ENCODE assay signal across 11 cellular contexts in the genomic region with DNA sequence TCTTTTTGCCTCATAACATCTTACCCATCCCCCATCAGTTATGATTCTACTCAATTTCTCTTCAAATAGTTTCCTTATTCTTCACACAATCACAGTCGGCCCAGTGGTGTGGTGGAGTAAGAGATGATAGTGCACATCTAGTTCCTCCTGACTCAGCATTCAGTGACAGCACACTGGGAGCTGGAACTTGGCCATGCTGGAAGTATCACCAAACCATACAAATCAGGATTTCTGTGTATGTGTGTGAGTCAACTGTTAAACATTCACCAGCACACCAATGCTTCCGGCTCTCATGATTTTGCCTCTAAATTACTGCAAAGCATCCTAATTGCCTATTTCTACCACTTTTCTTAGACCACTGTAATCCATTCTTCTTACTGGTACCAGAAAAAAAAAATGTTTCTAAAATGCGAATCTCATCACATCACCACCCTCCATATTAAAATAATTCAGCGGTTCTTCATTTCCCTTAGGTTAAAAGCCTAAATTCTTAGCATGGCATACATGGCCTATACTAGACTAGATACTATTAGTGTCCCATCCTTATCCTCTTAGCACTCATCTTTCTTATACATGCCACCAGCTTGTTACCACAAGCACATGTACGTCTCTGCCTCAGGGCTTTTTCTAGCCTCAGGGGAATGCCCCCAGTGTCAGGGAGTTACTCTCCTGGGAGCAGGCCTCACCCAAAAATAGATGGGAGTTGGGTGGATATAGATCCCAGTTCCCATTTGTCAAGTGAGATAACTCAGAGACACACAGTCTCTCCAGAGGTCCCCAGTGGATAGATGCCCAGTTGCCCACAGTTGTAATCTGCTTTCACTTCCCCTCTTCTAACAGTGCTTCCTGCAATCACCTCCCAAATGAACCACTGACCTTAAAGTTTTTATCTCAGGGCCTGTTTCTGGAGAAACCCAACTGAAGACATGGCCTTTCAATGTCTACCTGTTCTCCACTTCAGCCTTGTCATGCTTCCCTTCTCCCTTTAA. TPM values are rescaled to one million over a fixed set of nuclear protein-coding genes. Genes with fewer than 3 reads are reported as not detected.
A peak's percentile ranks its signal among the peaks of the same experiment; 100 is the strongest.
DNase-seq lines count a peak whose midpoint lies in the region; ATAC-seq, FAIRE-seq and TF ChIP-seq lines count a peak whose summit lies in the region.
"Had no signal": no experiment of that assay in that cellular context is flagged by ENCODE, and none has a peak within 500 bp of the region (broad histone marks: within the 10 kb centered on the region; RNA-seq: fewer than 3 reads in every experiment).

No MANE protein-coding gene starts in this region.

- no peak overlapping the region for H3K27ac ChIP-seq in breast epithelium

- no peaks in the 10 kb centered on the region for H3K9me3 ChIP-seq in breast epithelium

- CTCF ChIA-PET in MCF 10A (lab: Yijun Ruan, JAX) = no interaction called here

- no peaks in the 10 kb centered on the region for H3K4me1 ChIP-seq in breast epithelium

- no TSS peak for BruUV-seq in MCF 10A (replicated peaks; lab: Mats Ljungman, UMichigan)

- H3K9me3 Mint-ChIP-seq in MCF 10A (ENCODE audit: unreplicated experiment) = no peaks in the 10 kb centered on the region
- H3K9me3 Mint-ChIP-seq: stimulated activated naive CD8-positive, alpha-beta T cell treated with anti-CD3 and anti-CD28 coated beads, Interleukin-15, Interleukin-2, amounts not matched to agents 100 ng/mL and 50 ng/mL, for 24 hours had no signal

- no peaks in the 10 kb centered on the region for H3K36me3 Mint-ChIP-seq in MCF 10A (ENCODE audit: insufficient read depth, unreplicated experiment)

- peaks cover 10% of the 10 kb centered on the region for H3K4me1 Mint-ChIP-seq in MCF 10A (ENCODE audit: insufficient read depth, unreplicated experiment)

- ATAC-seq in GM21447 (IDR thresholded peaks at IDR 0.05; ENCODE audit: unreplicated experiment) = no peak

- FAIRE-seq in urothelium cell line (lab: Jason Lieb, UNC) = no peak

- no peak overlapping the region for H3K4me3 Mint-ChIP-seq in MCF 10A (ENCODE audit: unreplicated experiment)
- H3K4me3 Mint-ChIP-seq: stimulated activated naive CD8-positive, alpha-beta T cell treated with anti-CD3 and anti-CD28 coated beads, Interleukin-15, Interleukin-2, amounts not matched to agents 100 ng/mL and 50 ng/mL, for 24 hours had no signal

- no peak for TF ChIP-seq POLR2A in breast epithelium (IDR thresholded peaks at IDR 0.05)

- peaks cover 0 to 10% of the 10 kb centered on the region in 2 donors for H3K27me3 ChIP-seq in breast epithelium

- TF ChIP-seq CTCF in MCF 10A (IDR thresholded peaks at IDR 0.05; ENCODE audit: unreplicated experiment) = no peak
- no peak for TF ChIP-seq CTCF in breast epithelium (IDR thresholded peaks at IDR 0.05)

- intact Hi-C loops in MCF 10A (cut with micrococcal nuclease) = no loop called here
- intact Hi-C loops in breast epithelium (cut with DNase I; ENCODE audit: low total_unique reads) = no loop called here

- DNase-seq in MCF 10A (ENCODE audit: unreplicated experiment) (peak; percentile 88), breast epithelium (ENCODE audit: low spot score in 2 of 2) (no peak), SKM-1 treated with dmso at 0.1 percent for 144 hours (lab: John Stamatoyannopoulos, UW; ENCODE audit: unreplicated experiment) (peak; percentile 21), fibroblast of the conjunctiva (ENCODE audit: low read depth) (peak; percentile 60), urothelium cell line (ENCODE audit: low spot score) (peak; percentile 23), cerebellum (ENCODE audit: low spot score) (no peak), SHP77 (lab: John Stamatoyannopoulos, UW) (no peak)
- DNase-seq: 8988T, NCI-H187 treated with DMSO at 0.1 percent for 48 hours had no signal

- H3K4me3 ChIP-seq in breast epithelium = no peak overlapping the region

- no peaks in the 10 kb centered on the region for H3K36me3 ChIP-seq in breast epithelium

- H3K27ac Mint-ChIP-seq in MCF 10A (ENCODE audit: low read depth, unreplicated experiment) = no peak overlapping the region
- H3K27ac Mint-ChIP-seq: stimulated activated naive CD8-positive, alpha-beta T cell treated with anti-CD3 and anti-CD28 coated beads, Interleukin-15, Interleukin-2, amounts not matched to agents 100 ng/mL and 50 ng/mL, for 24 hours had no signal

- peaks cover 45% of the 10 kb centered on the region for H3K27me3 Mint-ChIP-seq in MCF 10A (ENCODE audit: insufficient read depth, unreplicated experiment)
- H3K27me3 Mint-ChIP-seq: stimulated activated naive CD8-positive, alpha-beta T cell treated with anti-CD3 and anti-CD28 coated beads, Interleukin-15, Interleukin-2, amounts not matched to agents 100 ng/mL and 50 ng/mL, for 24 hours had no signal

- POLR2A ChIA-PET in MCF 10A (lab: Yijun Ruan, JAX) = interaction anchor here (1.4 kb wide), 2 partner anchors 149 to 814 kb away, joined by 3 to 5 read pairs; no protein-coding TSS in a partner anchor

RNA-seq across cellular contexts. Expression of gene DDX53, which starts 49.2 kb away (rescaled TPM):
- total RNA-seq in MCF 10A (2022) (not detected in 2 replicates), breast epithelium (not detected), cerebellum (not detected)

Comparison
In these comparisons a context has a peak if more than half of its experiments do, and no peak if none do; other contexts are left out.
1. DNase-seq: peak in MCF 10A (single experiment), SKM-1 treated with dmso at 0.1 percent for 144 hours (single experiment), fibroblast of the conjunctiva (single experiment) and urothelium cell line (single experiment); none in breast epithelium (0 of 2), cerebellum (single experiment) and SHP77 (0 of 2).